In genomic region chr15:63922551-63923315, GRCh38 we compare ENCODE assay signal across 18 cellular contexts.
"Had no signal": no experiment of that assay in that cellular context is flagged by ENCODE, and none has a peak within 500 bp of the region (broad histone marks: within the 10 kb centered on the region; RNA-seq: fewer than 3 reads in every experiment).

No MANE protein-coding gene starts in this region.

- ATAC-seq: activated CD4-positive, alpha-beta T cell treated with anti-CD3 and anti-CD28 coated beads for 36 hours; lower lobe of right lung; stimulated activated naive B cell treated with anti-CD40 and anti-IgM and Interleukin-4, amounts not matched to agents 10 μg/mL and 1 μg/mL and 100 μg/mL, for 72 hours had no signal

- H3K36me3 ChIP-seq: neural progenitor cell, thoracic aorta had no signal

- DNase-seq: activated B cell treated with CpG ODN at 0.5 μM for 24 hours; activated CD4-positive, alpha-beta T cell treated with anti-CD3 and anti-CD28 coated beads for 36 hours; activated CD4-positive, alpha-beta T cell treated with anti-CD3 and anti-CD28 coated beads, Interleukin-2, amount 50 U/mL, for 4 hours; activated CD8-positive, alpha-beta memory T cell treated with anti-CD3 and anti-CD28 coated beads, Interleukin-2, amount 50 U/mL, for 48 hours; activated naive CD4-positive, alpha-beta T cell treated with anti-CD3 and anti-CD28 coated beads, Interleukin-2, amount 10 ng/mL, durations not matched to agents 7 days and 5 days; activated T-cell treated with anti-CD3 and anti-CD28 coated beads, Interleukin-2, amount 50 U/mL, for 48 hours; lower lobe of right lung; naive B cell; stimulated activated CD4-positive, alpha-beta T cell treated with anti-CD3 and anti-CD28 coated beads, Interleukin-15, amount 100 ng/mL, for 24 hours; stimulated activated naive B cell treated with anti-CD40 and anti-IgM and Interleukin-4, amounts not matched to agents 10 μg/mL and 1 μg/mL and 100 μg/mL, for 72 hours; T1000 had no signal

- H3K4me1 ChIP-seq: lower lobe of right lung, vagina had no signal

- H3K27ac ChIP-seq: lower lobe of right lung, neural progenitor cell, skin epidermis, thoracic aorta, vagina had no signal

- H3K9me3 ChIP-seq: lower lobe of right lung, thoracic aorta, vagina had no signal

- H3K27me3 Mint-ChIP-seq: activated B cell treated with CpG ODN at 0.5 μM for 24 hours; activated CD4-positive, alpha-beta T cell treated with anti-CD3 and anti-CD28 coated beads for 36 hours; type B pancreatic cell had no signal

- H2AFZ ChIP-seq: neural progenitor cell had no signal

- H3K27me3 ChIP-seq: neural progenitor cell, vagina had no signal

- H3K9ac ChIP-seq: neural progenitor cell had no signal

- H3K4me2 ChIP-seq: neural progenitor cell had no signal

- H3K27ac Mint-ChIP-seq: activated B cell treated with CpG ODN at 0.5 μM for 24 hours; activated CD4-positive, alpha-beta T cell treated with anti-CD3 and anti-CD28 coated beads for 36 hours; activated naive CD4-positive, alpha-beta T cell treated with anti-CD3 and anti-CD28 coated beads, Interleukin-2, amount 10 ng/mL, durations not matched to agents 7 days and 5 days; neural progenitor cell; progenitor cell of endocrine pancreas; stimulated activated naive B cell treated with anti-CD40 and anti-IgM and Interleukin-4, amounts not matched to agents 10 μg/mL and 1 μg/mL and 100 μg/mL, for 72 hours; T-helper 1 cell treated with Interleukin-12 subunit alpha and Interleukin-12 subunit beta and Interleukin-4 antibody, amounts not matched to agents 30 μg/mL and 1 μg/mL, for 36 hours; type B pancreatic cell had no signal

- H3K9me3 Mint-ChIP-seq: activated B cell treated with CpG ODN at 0.5 μM for 24 hours; activated naive CD4-positive, alpha-beta T cell treated with anti-CD3 and anti-CD28 coated beads, Interleukin-2, amount 10 ng/mL, durations not matched to agents 7 days and 5 days; neural progenitor cell; stimulated activated naive B cell treated with anti-CD40 and anti-IgM and Interleukin-4, amounts not matched to agents 10 μg/mL and 1 μg/mL and 100 μg/mL, for 72 hours; T-helper 1 cell treated with Interleukin-12 subunit alpha and Interleukin-12 subunit beta and Interleukin-4 antibody, amounts not matched to agents 30 μg/mL and 1 μg/mL, for 36 hours; type B pancreatic cell had no signal

- H3K4me3 Mint-ChIP-seq: activated B cell treated with CpG ODN at 0.5 μM for 24 hours; activated CD4-positive, alpha-beta T cell treated with anti-CD3 and anti-CD28 coated beads for 36 hours; activated naive CD4-positive, alpha-beta T cell treated with anti-CD3 and anti-CD28 coated beads, Interleukin-2, amount 10 ng/mL, durations not matched to agents 7 days and 5 days; naive B cell; neural progenitor cell; stimulated activated naive B cell treated with anti-CD40 and anti-IgM and Interleukin-4, amounts not matched to agents 10 μg/mL and 1 μg/mL and 100 μg/mL, for 72 hours; T-helper 1 cell treated with Interleukin-12 subunit alpha and Interleukin-12 subunit beta and Interleukin-4 antibody, amounts not matched to agents 30 μg/mL and 1 μg/mL, for 36 hours; type B pancreatic cell had no signal

- H3K36me3 Mint-ChIP-seq: activated naive CD4-positive, alpha-beta T cell treated with anti-CD3 and anti-CD28 coated beads, Interleukin-2, amount 10 ng/mL, durations not matched to agents 7 days and 5 days; naive B cell; neural progenitor cell; stimulated activated naive B cell treated with anti-CD40 and anti-IgM and Interleukin-4, amounts not matched to agents 10 μg/mL and 1 μg/mL and 100 μg/mL, for 72 hours; type B pancreatic cell had no signal

- H3K4me3 ChIP-seq: lower lobe of right lung, neural progenitor cell, skin epidermis, thoracic aorta, vagina had no signal
